Comparison of ENCODE assay signal across 19 cellular contexts in genomic region chr2:61463769-61464475, GRCh38. TPM values are rescaled to one million over a fixed set of nuclear protein-coding genes. Genes with fewer than 3 reads are reported as not detected.
DNase-seq lines count a peak whose midpoint lies in the region; ATAC-seq and TF ChIP-seq lines count a peak whose summit lies in the region.
"Had no signal": no experiment of that assay in that cellular context is flagged by ENCODE, and none has a peak within 500 bp of the region (broad histone marks: within the 10 kb centered on the region; RNA-seq: fewer than 3 reads in every experiment).

No MANE protein-coding gene starts in this region.

- H3K4me2 ChIP-seq in osteoblast (ENCODE audit: insufficient read depth, low read length) = no peak overlapping the region

- TF ChIP-seq CTCF in mesothelial cell of epicardium (IDR thresholded peaks at IDR 0.05; ENCODE audit: unreplicated experiment) (no peak), osteoblast (IDR thresholded peaks at IDR 0.05; ENCODE audit: extremely low read depth, low read depth, low read length) (no peak)

- peaks cover 50% of the 10 kb centered on the region for H4K20me1 ChIP-seq in osteoblast (ENCODE audit: insufficient read depth, low read length)

- ATAC-seq in GM21619 (IDR thresholded peaks at IDR 0.05; ENCODE audit: unreplicated experiment) (peak; percentile 5), GM21367 (IDR thresholded peaks at IDR 0.05; ENCODE audit: unreplicated experiment) (no peak), HG03108 (IDR thresholded peaks at IDR 0.05; ENCODE audit: unreplicated experiment) (no peak)
- ATAC-seq: left colon, SK-N-SH treated with all-trans-retinoic acid at 6 μM for 48 hours had no signal

- H3K4me3 ChIP-seq in osteoblast (ENCODE audit: insufficient read depth, low read length) = no peak overlapping the region
- H3K4me3 ChIP-seq: testis had no signal

- H3K27ac ChIP-seq in osteoblast (ENCODE audit: low read depth, low read length) = no peak overlapping the region
- H3K27ac ChIP-seq: brain microvascular endothelial cell, C4-2B, testis had no signal

- no peaks in the 10 kb centered on the region for H3K27me3 ChIP-seq in osteoblast (ENCODE audit: insufficient read depth, low read length)
- H3K27me3 ChIP-seq: brain microvascular endothelial cell, spleen, testis had no signal

- H3K9me3 ChIP-seq in osteoblast (ENCODE audit: low read depth, low read length) = no peaks in the 10 kb centered on the region
- H3K9me3 ChIP-seq: spleen, testis had no signal

- no peaks in the 10 kb centered on the region for H3K27me3 Mint-ChIP-seq in mesothelial cell of epicardium (ENCODE audit: low read depth)
- H3K27me3 Mint-ChIP-seq in activated CD4-positive, alpha-beta memory T cell treated with anti-CD3 and anti-CD28 coated beads, Interleukin-2, amount 10 ng/mL, durations not matched to agents 7 days and 5 days = no peaks in the 10 kb centered on the region

- no peak overlapping the region for H2AFZ ChIP-seq in osteoblast (ENCODE audit: low read length)

- H3K27ac Mint-ChIP-seq in mesothelial cell of epicardium = peak overlapping the region; percentile 16
- H3K27ac Mint-ChIP-seq in activated CD4-positive, alpha-beta memory T cell treated with anti-CD3 and anti-CD28 coated beads, Interleukin-2, amount 10 ng/mL, durations not matched to agents 7 days and 5 days = no peak overlapping the region

- peaks cover 10% of the 10 kb centered on the region for H3K4me1 ChIP-seq in osteoblast (ENCODE audit: insufficient read depth, low read length)

- no peaks in the 10 kb centered on the region for H3K9me3 Mint-ChIP-seq in mesothelial cell of epicardium
- no peaks in the 10 kb centered on the region for H3K9me3 Mint-ChIP-seq in activated CD4-positive, alpha-beta memory T cell treated with anti-CD3 and anti-CD28 coated beads, Interleukin-2, amount 10 ng/mL, durations not matched to agents 7 days and 5 days
- H3K9me3 Mint-ChIP-seq: neural crest cell had no signal

- no peak overlapping the region for H3K4me3 Mint-ChIP-seq in mesothelial cell of epicardium
- no peak overlapping the region for H3K4me3 Mint-ChIP-seq in activated CD4-positive, alpha-beta memory T cell treated with anti-CD3 and anti-CD28 coated beads, Interleukin-2, amount 10 ng/mL, durations not matched to agents 7 days and 5 days

- CTCF ChIA-PET in activated CD4-positive, alpha-beta memory T cell treated with anti-CD3 and anti-CD28 coated beads, Interleukin-2, amount 10 ng/mL, durations not matched to agents 7 days and 5 days (lab: Charles Lee) = interaction anchor here (2.0 kb wide), 1 partner anchor 38 kb away, joined by 5 read pairs; no protein-coding TSS in a partner anchor

- POLR2A ChIA-PET in activated CD4-positive, alpha-beta memory T cell treated with anti-CD3 and anti-CD28 coated beads, Interleukin-2, amount 10 ng/mL, durations not matched to agents 7 days and 5 days (lab: Charles Lee) = no interaction called here

- peaks cover 3% of the 10 kb centered on the region for H3K36me3 Mint-ChIP-seq in mesothelial cell of epicardium
- peaks cover 15% of the 10 kb centered on the region for H3K36me3 Mint-ChIP-seq in activated CD4-positive, alpha-beta memory T cell treated with anti-CD3 and anti-CD28 coated beads, Interleukin-2, amount 10 ng/mL, durations not matched to agents 7 days and 5 days (ENCODE audit: low read depth)

- H3K79me2 ChIP-seq in osteoblast (ENCODE audit: insufficient read depth, low read length) = peaks cover 100% of the 10 kb centered on the region

- peak; percentile 23 for DNase-seq in EH (ENCODE audit: low read depth)
- DNase-seq in MV-4-11 (lab: John Stamatoyannopoulos, UW) = peak; percentile 65
- no peak for DNase-seq in mesothelial cell of epicardium (ENCODE audit: low spot score in 2 of 2, unreplicated experiment in 2 of 2)
- DNase-seq in osteoblast (ENCODE audit: insufficient read length, low spot score, missing footprints) = no peak
- no peak for DNase-seq in activated CD4-positive, alpha-beta memory T cell treated with anti-CD3 and anti-CD28 coated beads, Interleukin-2, amount 10 ng/mL, durations not matched to agents 7 days and 5 days
- DNase-seq: activated CD4-positive, alpha-beta T cell treated with anti-CD3 and anti-CD28 coated beads, Interleukin-2, amount 50 U/mL, for 1 hour; brain microvascular endothelial cell; glutamatergic neuron; GOT3; left colon; NCI-H2171; spleen; testis had no signal

- H3K4me1 Mint-ChIP-seq in mesothelial cell of epicardium = peaks cover 24% of the 10 kb centered on the region
- H3K4me1 Mint-ChIP-seq in activated CD4-positive, alpha-beta memory T cell treated with anti-CD3 and anti-CD28 coated beads, Interleukin-2, amount 10 ng/mL, durations not matched to agents 7 days and 5 days = peaks cover 38% of the 10 kb centered on the region

- H3K36me3 ChIP-seq in osteoblast (ENCODE audit: insufficient read depth, low read length) = peaks cover 5% of the 10 kb centered on the region
- H3K36me3 ChIP-seq: brain microvascular endothelial cell had no signal

RNA-seq across cellular contexts. Expression of gene USP34, which starts 7.0 kb away (rescaled TPM):
- total RNA-seq in mesothelial cell of epicardium (149 to 157 TPM (median 155 TPM) in 3 replicates), osteoblast (152 and 160 TPM in 2 replicates)
- 10 to 100 TPM; 77.5 to 79.4 TPM for total RNA-seq in activated CD4-positive, alpha-beta memory T cell treated with anti-CD3 and anti-CD28 coated beads, Interleukin-2, amount 10 ng/mL, durations not matched to agents 7 days and 5 days

Comparison
In these comparisons a context has a peak if more than half of its experiments do, and no peak if none do; other contexts are left out.
1. DNase-seq: peak in EH (single experiment) and MV-4-11 (single experiment); none in mesothelial cell of epicardium (0 of 2), osteoblast (single experiment) and activated CD4-positive, alpha-beta memory T cell treated with anti-CD3 and anti-CD28 coated beads, Interleukin-2, amount 10 ng/mL, durations not matched to agents 7 days and 5 days (single experiment).